In the genomic region with DNA sequence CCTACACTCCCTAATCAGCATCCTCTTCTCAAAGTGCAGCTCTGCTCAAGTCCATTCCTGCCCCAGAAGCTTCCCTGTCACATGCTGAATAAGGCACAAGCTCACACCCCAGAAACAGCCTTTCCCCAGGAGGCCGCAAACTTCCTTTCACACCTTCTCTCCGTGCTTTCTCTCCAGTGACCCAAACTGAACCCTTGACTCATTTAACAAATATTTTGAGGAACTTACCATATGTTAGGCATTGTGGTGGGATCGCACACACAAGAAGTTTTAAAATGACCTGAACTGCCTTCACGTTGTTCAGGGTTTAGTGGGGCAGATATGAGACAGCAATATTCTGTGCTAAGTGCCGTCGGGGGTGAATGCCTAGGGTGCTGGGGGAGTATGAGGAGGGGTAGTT, we compare ENCODE assay signal across 10 cellular contexts.
DNase-seq lines count a peak whose midpoint lies in the region; ATAC-seq and TF ChIP-seq lines count a peak whose summit lies in the region.
"Had no signal": no experiment of that assay in that cellular context is flagged by ENCODE, and none has a peak within 500 bp of the region (broad histone marks: within the 10 kb centered on the region; RNA-seq: fewer than 3 reads in every experiment).

No MANE protein-coding gene starts in this region.

- no peaks in the 10 kb centered on the region for H3K36me3 ChIP-seq in HAP-1 (replicated peaks)

- in situ Hi-C loops in HAP-1 (cut with MboI; ENCODE audit: low sequenced_read_pairs), result no loop called here

- ATAC-seq in GM18502 (IDR thresholded peaks at IDR 0.05; ENCODE audit: poor library complexity, unreplicated experiment) (peak; percentile 85), GM21619 (IDR thresholded peaks at IDR 0.05; ENCODE audit: unreplicated experiment) (peak; percentile 79), HG03460 (IDR thresholded peaks at IDR 0.05; ENCODE audit: unreplicated experiment) (peak; percentile 69)

- no peak overlapping the region for H3K4me3 ChIP-seq in choroid plexus epithelial cell (ENCODE audit: low read depth, low read length)
- H3K4me3 ChIP-seq in HAP-1, result no peak overlapping the region

- H3K9me3 ChIP-seq in HAP-1, result no peaks in the 10 kb centered on the region

- TF ChIP-seq CTCF in choroid plexus epithelial cell (conservative IDR thresholded peaks at IDR 0.05; ENCODE audit: low read depth, low read length), result no peak

- DNase-seq in choroid plexus epithelial cell (ENCODE audit: low read depth) (peak; percentile 9), HuH-7.5 (ENCODE audit: low spot score) (no peak), HAP-1 (ENCODE audit: low spot score in 2 of 2) (no peak), NCI-H1417 treated with DMSO at 0.1 percent for 48 hours (lab: John Stamatoyannopoulos, UW) (no peak)
- DNase-seq in activated T-cell treated with anti-CD3 and anti-CD28 coated beads, Interleukin-2, amount 50 U/mL, for 48 hours, result no peak
- DNase-seq: activated effector memory CD4-positive, alpha-beta T cell treated with anti-CD3 and anti-CD28 coated beads, Interleukin-2, amount 50 U/mL, for 16 hours; erythroblast had no signal

- no peaks in the 10 kb centered on the region for H3K4me1 ChIP-seq in HAP-1

- 0 out of 2 replicates have a peak, but pooled peaks cover 2% of the 10 kb centered on the region for H3K27me3 ChIP-seq in HAP-1 (ENCODE audit: low read depth)
